ENCODE assay signal across 9 cellular contexts in the genomic region with DNA sequence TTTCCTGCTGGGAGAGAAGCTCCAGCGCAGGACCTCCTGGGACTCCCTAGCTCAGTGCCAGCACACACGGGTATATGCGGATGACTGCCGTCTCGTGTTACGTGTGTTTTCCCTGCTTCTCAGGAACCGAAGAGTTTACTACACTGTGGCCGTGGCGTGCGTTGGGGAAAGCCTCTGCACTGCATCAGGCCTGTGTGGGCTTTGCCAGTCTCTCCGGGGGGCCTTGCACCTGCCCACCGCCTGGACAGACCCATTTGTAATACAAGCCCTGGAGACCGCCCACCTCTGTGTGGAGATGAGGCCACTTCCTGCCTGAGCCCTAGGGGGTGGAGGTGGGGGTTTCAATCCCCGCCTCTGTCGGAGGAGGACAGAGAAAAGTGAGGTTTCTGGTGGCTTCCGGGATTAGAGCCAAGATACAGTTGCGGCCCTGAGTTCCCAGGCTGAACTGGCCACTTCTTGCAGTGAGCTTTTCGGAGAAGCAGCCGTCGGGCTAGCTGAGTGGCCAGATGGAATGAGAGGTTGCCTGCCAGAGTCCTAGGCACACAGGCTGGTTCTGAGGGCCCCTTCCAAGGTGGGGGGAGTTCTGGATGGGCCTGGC. TPM values are rescaled to one million over a fixed set of nuclear protein-coding genes. Genes with fewer than 3 reads are reported as not detected.
DNase-seq lines count a peak whose midpoint lies in the region; ATAC-seq and TF ChIP-seq lines count a peak whose summit lies in the region.
"Had no signal": no experiment of that assay in that cellular context is flagged by ENCODE, and none has a peak within 500 bp of the region (broad histone marks: within the 10 kb centered on the region; RNA-seq: fewer than 3 reads in every experiment).

No MANE protein-coding gene starts in this region.

- peak; percentile 57 for ATAC-seq in HG03196 (IDR thresholded peaks at IDR 0.05; ENCODE audit: unreplicated experiment)
- no peak for ATAC-seq in heart right ventricle

- H3K79me1 ChIP-seq in neuronal stem cell (ENCODE audit: low read depth, low read length): peaks cover 4% of the 10 kb centered on the region

- H4K91ac ChIP-seq in neuronal stem cell (ENCODE audit: low read depth, low read length, poor library complexity): no peak overlapping the region

- H3K18ac ChIP-seq in neuronal stem cell (ENCODE audit: low read length): peak overlapping the region; percentile 8

- H3K4me2 ChIP-seq in neuronal stem cell (ENCODE audit: insufficient read depth, low read length, poor library complexity, severe bottlenecking): no peak overlapping the region

- TF ChIP-seq CTCF in astrocyte of the cerebellum (IDR thresholded peaks at IDR 0.05; ENCODE audit: low read depth, low read length, missing control alignments): no peak
- no peak for TF ChIP-seq CTCF in heart right ventricle (IDR thresholded peaks at IDR 0.05)

- no peak overlapping the region for H2AFZ ChIP-seq in neuronal stem cell (ENCODE audit: low read length)

- H2BK15ac ChIP-seq in neuronal stem cell (ENCODE audit: low read length): no peak overlapping the region

- H3K4me1 ChIP-seq in neuronal stem cell (ENCODE audit: control insufficient read depth in 2 of 2, insufficient read depth in 1 of 2, low read depth in 1 of 2, low read length in 2 of 2) (peaks cover 36 to 51% of the 10 kb centered on the region in 2 donors), heart right ventricle (peaks cover 16 to 77% (median 33%) of the 10 kb centered on the region in 9 donors)

- H2BK120ac ChIP-seq in neuronal stem cell (ENCODE audit: low read depth, low read length): no peak overlapping the region

- H3K27me3 ChIP-seq in neuronal stem cell (ENCODE audit: control insufficient read depth in 3 of 3, insufficient read depth in 3 of 3, low read depth in 1 of 3, low read length in 3 of 3) (peaks cover 0 to 6% (median 0%) of the 10 kb centered on the region in 3 experiments), heart right ventricle (no peaks in the 10 kb centered on the region)

- H3K23ac ChIP-seq in neuronal stem cell (ENCODE audit: low read depth, low read length, poor library complexity): no peak overlapping the region

- DNase-seq in COR-L47 (lab: John Stamatoyannopoulos, UW) (peak; percentile 98), GM19240 (ENCODE audit: insufficient read length, low spot score) (peak; percentile 98), NOMO-1 treated with DMSO at 0.1 percent for 48 hours (lab: John Stamatoyannopoulos, UW; ENCODE audit: unreplicated experiment) (peak; percentile 90), astrocyte of the cerebellum (ENCODE audit: low read depth) (peak; percentile 85), neuronal stem cell (ENCODE audit: low spot score) (no peak), heart right ventricle (no peak)
- DNase-seq in activated CD4-positive, CD25-positive, alpha-beta regulatory T cell treated with anti-CD3 and anti-CD28 coated beads, Interleukin-2, amount 50 U/mL, for 72 hours: no peak

- no peak overlapping the region for H3K9ac ChIP-seq in neuronal stem cell (ENCODE audit: low read depth, low read length, poor library complexity)

- H3K36me3 ChIP-seq in neuronal stem cell (replicated peaks in 1 of 2; ENCODE audit: control insufficient read depth in 2 of 2, insufficient read depth in 2 of 2, low read length in 2 of 2) (peaks cover 0 to 4% of the 10 kb centered on the region in 2 donors), heart right ventricle (no peaks in the 10 kb centered on the region)

- intact Hi-C loops in heart right ventricle (cut with DNase I): loop anchor here in 4 of 10 donors (5.0 kb wide), 3 partner anchors 33 to 43 kb away; a partner anchor contains a TSS

- H2AK5ac ChIP-seq in neuronal stem cell (ENCODE audit: low read depth, low read length): peak overlapping the region; percentile 7

- H2BK5ac ChIP-seq in neuronal stem cell (ENCODE audit: low read length): no peak overlapping the region

- H3K4ac ChIP-seq in neuronal stem cell (ENCODE audit: low read length): no peak overlapping the region

- no peak overlapping the region for H2BK12ac ChIP-seq in neuronal stem cell (ENCODE audit: low read length)

- no peak overlapping the region for H4K8ac ChIP-seq in neuronal stem cell (ENCODE audit: low read depth, low read length)

- H3K14ac ChIP-seq in neuronal stem cell (ENCODE audit: low read length): no peak overlapping the region

- peaks cover 13 to 15% of the 10 kb centered on the region in 2 donors for H3K9me3 ChIP-seq in neuronal stem cell (replicated peaks in 1 of 2; ENCODE audit: control insufficient read depth in 2 of 2, insufficient read depth in 1 of 2, low read depth in 1 of 2, low read length in 2 of 2)
- peaks cover 0 to 11% (median 0%) of the 10 kb centered on the region in 11 donors for H3K9me3 ChIP-seq in heart right ventricle

- H3K4me3 ChIP-seq in astrocyte of the cerebellum (ENCODE audit: low read depth, low read length) (no peak overlapping the region), neuronal stem cell (ENCODE audit: low read length in 2 of 2) (no peak overlapping the region), heart right ventricle (peak overlapping the region in 1 of 10 donors; percentile 16)
- H3K4me3 ChIP-seq: SK-N-MC had no signal

- no peak overlapping the region for H3K27ac ChIP-seq in neuronal stem cell (replicated peaks; ENCODE audit: low read length)
- H3K27ac ChIP-seq in heart right ventricle: peak overlapping the region in 2 of 10 donors; percentile 15 to 76
- H3K27ac ChIP-seq: SK-N-MC had no signal

- no CpG with 5 or more reads among the region's 20 CpGs for WGBS in neuronal stem cell (ENCODE audit: extremely low coverage in 2 of 2, insufficient read length in 2 of 2, insufficient replicate concordance in 1 of 2), 2 donors
- 70 to 74% methylated on average over 20 of the region's 20 CpGs for WGBS in heart right ventricle, 2 donors

- in situ Hi-C loops in astrocyte of the cerebellum (cut with HindIII; ENCODE audit: low sequenced_read_pairs): no loop called here

RNA-seq across cellular contexts. Expression of a gene that starts 43.4 kb away (rescaled TPM):
- 5.7 TPM for polyA plus RNA-seq in neuronal stem cell (2013, experiment 1 of 2)
- polyA plus RNA-seq in neuronal stem cell (2013, experiment 2 of 2): 6.2 TPM
- 10 to 100 TPM; 31.1 to 53.2 (median 33.6) TPM for total RNA-seq in heart right ventricle
- polyA plus RNA-seq in heart right ventricle: 10 to 100 TPM; 15.6 to 25.0 TPM

Comparison
In these comparisons a context has a peak if more than half of its experiments do, and no peak if none do; other contexts are left out.
1. DNase-seq: peak in COR-L47 (single experiment), GM19240 (single experiment), NOMO-1 treated with DMSO at 0.1 percent for 48 hours (single experiment) and astrocyte of the cerebellum (single experiment); none in neuronal stem cell (single experiment), heart right ventricle (0 of 2) and activated CD4-positive, CD25-positive, alpha-beta regulatory T cell treated with anti-CD3 and anti-CD28 coated beads, Interleukin-2, amount 50 U/mL, for 72 hours (single experiment).